27 cellular contexts compared by ENCODE assay signal in genomic region chr11:27612932-27613669, GRCh38.
"Had no signal": no experiment of that assay in that cellular context is flagged by ENCODE, and none has a peak within 500 bp of the region (broad histone marks: within the 10 kb centered on the region; RNA-seq: fewer than 3 reads in every experiment).

No MANE protein-coding gene starts in this region.

- H3K36me3 Mint-ChIP-seq: activated naive CD4-positive, alpha-beta T cell treated with anti-CD3 and anti-CD28 coated beads, Interleukin-2, amount 10 ng/mL, durations not matched to agents 7 days and 5 days; activated naive CD8-positive, alpha-beta T cell treated with anti-CD3 and anti-CD28 coated beads, Interleukin-2, amount 10 ng/mL, durations not matched to agents 7 days and 5 days; immature natural killer cell; mesothelial cell of epicardium; neural progenitor cell had no signal

- H3K4me1 Mint-ChIP-seq: activated naive CD4-positive, alpha-beta T cell treated with anti-CD3 and anti-CD28 coated beads, Interleukin-2, amount 10 ng/mL, durations not matched to agents 7 days and 5 days; activated naive CD8-positive, alpha-beta T cell treated with anti-CD3 and anti-CD28 coated beads, Interleukin-2, amount 10 ng/mL, durations not matched to agents 7 days and 5 days; immature natural killer cell; mesothelial cell of epicardium; neural progenitor cell had no signal

- H3K4me2 ChIP-seq: neural progenitor cell had no signal

- H3K9me3 ChIP-seq: ascending aorta, right atrium auricular region, transverse colon had no signal

- H3K27ac Mint-ChIP-seq: activated naive CD4-positive, alpha-beta T cell treated with anti-CD3 and anti-CD28 coated beads, Interleukin-2, amount 10 ng/mL, durations not matched to agents 7 days and 5 days; activated naive CD8-positive, alpha-beta T cell treated with anti-CD3 and anti-CD28 coated beads, Interleukin-2, amount 10 ng/mL, durations not matched to agents 7 days and 5 days; immature natural killer cell; mesothelial cell of epicardium; naive thymus-derived CD8-positive, alpha-beta T cell; neural progenitor cell had no signal

- H3K9me3 Mint-ChIP-seq: activated naive CD4-positive, alpha-beta T cell treated with anti-CD3 and anti-CD28 coated beads, Interleukin-2, amount 10 ng/mL, durations not matched to agents 7 days and 5 days; activated naive CD8-positive, alpha-beta T cell treated with anti-CD3 and anti-CD28 coated beads, Interleukin-2, amount 10 ng/mL, durations not matched to agents 7 days and 5 days; mesothelial cell of epicardium; naive thymus-derived CD8-positive, alpha-beta T cell; neural progenitor cell had no signal

- H3K4me1 ChIP-seq: ascending aorta, neural progenitor cell, right atrium auricular region, transverse colon had no signal

- ATAC-seq: activated CD4-positive, CD25-positive, alpha-beta regulatory T cell treated with anti-CD3 and anti-CD28 coated beads, Interleukin-2, amount 50 U/mL, for 24 hours; left colon; naive thymus-derived CD8-positive, alpha-beta T cell had no signal

- H3K9ac ChIP-seq: neural progenitor cell had no signal

- H2AFZ ChIP-seq: neural progenitor cell had no signal

- H3K4me3 ChIP-seq: ascending aorta, neural progenitor cell, right atrium auricular region, transverse colon had no signal

- H3K27me3 ChIP-seq: ascending aorta, brain microvascular endothelial cell, neural progenitor cell, right atrium auricular region, transverse colon had no signal

- DNase-seq: activated CD4-positive, alpha-beta T cell treated with anti-CD3 and anti-CD28 coated beads for 48 hours; activated CD4-positive, alpha-beta T cell treated with anti-CD3 and anti-CD28 coated beads, Interleukin-2, amount 50 U/mL, for 48 hours; activated CD8-positive, alpha-beta memory T cell treated with anti-CD3 and anti-CD28 coated beads for 24 hours; activated gamma-delta T cell; activated naive CD4-positive, alpha-beta T cell treated with anti-CD3 and anti-CD28 coated beads, Interleukin-2, amount 10 ng/mL, durations not matched to agents 7 days and 5 days; activated naive CD8-positive, alpha-beta T cell treated with anti-CD3 and anti-CD28 coated beads, Interleukin-2, amount 10 ng/mL, durations not matched to agents 7 days and 5 days; activated T-cell treated with anti-CD3 and anti-CD28 coated beads, Interleukin-2, amount 50 U/mL, for 1 hour; brain microvascular endothelial cell; caudate nucleus; effector CD8-positive, alpha-beta T cell; erythroblast; head of caudate nucleus; hypothalamus; immature natural killer cell; kidney; left colon; naive thymus-derived CD8-positive, alpha-beta T cell; occipital lobe; stimulated activated CD4-positive, alpha-beta T cell treated with anti-CD3 and anti-CD28 coated beads, Interleukin-2, amount 100 ng/mL, for 48 hours; stimulated activated naive CD4-positive, alpha-beta T cell treated with Interleukin-2 at 50 U/mL for 16 hours; T-helper 1 cell; transverse colon had no signal

- H3K36me3 ChIP-seq: ascending aorta, brain microvascular endothelial cell, neural progenitor cell, right atrium auricular region, transverse colon had no signal

- H3K4me3 Mint-ChIP-seq: activated naive CD4-positive, alpha-beta T cell treated with anti-CD3 and anti-CD28 coated beads, Interleukin-2, amount 10 ng/mL, durations not matched to agents 7 days and 5 days; activated naive CD8-positive, alpha-beta T cell treated with anti-CD3 and anti-CD28 coated beads, Interleukin-2, amount 10 ng/mL, durations not matched to agents 7 days and 5 days; immature natural killer cell; mesothelial cell of epicardium; naive thymus-derived CD8-positive, alpha-beta T cell; neural progenitor cell had no signal

- H3K27ac ChIP-seq: ascending aorta, brain microvascular endothelial cell, neural progenitor cell, right atrium auricular region, transverse colon had no signal

- H3K27me3 Mint-ChIP-seq: activated naive CD4-positive, alpha-beta T cell treated with anti-CD3 and anti-CD28 coated beads, Interleukin-2, amount 10 ng/mL, durations not matched to agents 7 days and 5 days; naive thymus-derived CD8-positive, alpha-beta T cell had no signal
